In the genomic region with DNA sequence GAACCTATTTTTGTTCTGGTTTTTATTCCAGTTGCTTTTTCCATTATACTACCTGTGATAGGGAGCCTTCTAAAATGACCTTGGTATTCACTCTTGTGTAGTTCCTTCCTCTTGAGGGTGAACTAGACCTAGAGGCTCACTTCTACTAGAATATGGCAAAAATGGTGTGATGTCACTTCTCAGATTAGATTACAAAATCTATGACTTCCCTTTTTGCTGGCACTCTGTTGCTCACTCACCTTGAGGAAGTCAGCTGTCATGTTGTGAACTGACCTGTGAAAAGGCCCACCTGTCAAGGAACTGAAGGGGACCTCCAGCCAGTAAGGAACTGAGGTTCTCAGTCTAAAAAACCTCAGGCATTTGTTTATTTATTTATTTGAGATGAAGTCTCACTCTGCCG, we compare ENCODE assay signal across 25 cellular contexts. TPM values are rescaled to one million over a fixed set of nuclear protein-coding genes. Genes with fewer than 3 reads are reported as not detected.
DNase-seq lines count a peak whose midpoint lies in the region; ATAC-seq, FAIRE-seq and TF ChIP-seq lines count a peak whose summit lies in the region.
"Had no signal": no experiment of that assay in that cellular context is flagged by ENCODE, and none has a peak within 500 bp of the region (broad histone marks: within the 10 kb centered on the region; RNA-seq: fewer than 3 reads in every experiment).

No MANE protein-coding gene starts in this region.

- H3K79me2 ChIP-seq in K562 (ENCODE audit: control insufficient read depth, insufficient read depth, low read length), result peaks cover 56% of the 10 kb centered on the region

- H3K36me3 ChIP-seq in breast epithelium (no peaks in the 10 kb centered on the region), K562 (ENCODE audit: control insufficient read depth, insufficient read depth, low read length) (0 out of 3 replicates have a peak, but pooled peaks cover 2% of the 10 kb centered on the region)
- H3K36me3 ChIP-seq: SJCRH30 had no signal

- no peak for TF ChIP-seq EP300 in K562 (IDR thresholded peaks at IDR 0.05; ENCODE audit: low read length)

- H3K9me3 ChIP-seq in breast epithelium, result peaks cover 15 to 21% of the 10 kb centered on the region in 2 donors
- H3K9me3 ChIP-seq in K562 (replicated peaks; ENCODE audit: control insufficient read depth, insufficient read depth, low read depth, low read length), result peaks cover 10% of the 10 kb centered on the region

- POLR2A ChIA-PET in MCF 10A (lab: Yijun Ruan, JAX), result interaction anchor here (1.3 to 2.8 kb wide), 3 partner anchors 27 to 1326 kb away, joined by 4 to 12 read pairs (median 9); partner anchors contain the start of gene SLC25A21
- POLR2A ChIA-PET in K562 (lab: Yijun Ruan, JAX), result no interaction called here

- no peaks in the 10 kb centered on the region for H3K27me3 Mint-ChIP-seq in MCF 10A (ENCODE audit: insufficient read depth, unreplicated experiment)

- no peaks in the 10 kb centered on the region for H4K20me1 ChIP-seq in K562 (replicated peaks; ENCODE audit: control insufficient read depth, insufficient read depth, low read length)

- peaks cover 6% of the 10 kb centered on the region for H3K4me1 Mint-ChIP-seq in MCF 10A (ENCODE audit: insufficient read depth, unreplicated experiment)

- no peak for TF ChIP-seq POLR2A in breast epithelium (IDR thresholded peaks at IDR 0.05)
- no peak for TF ChIP-seq POLR2A in NB4 (IDR thresholded peaks at IDR 0.05; ENCODE audit: extremely low read depth, insufficient read length)
- TF ChIP-seq POLR2A in K562 (conservative IDR thresholded peaks at IDR 0.05), result no peak

- no peak overlapping the region for H3K4me3 Mint-ChIP-seq in MCF 10A (ENCODE audit: unreplicated experiment)
- H3K4me3 Mint-ChIP-seq: T-cell had no signal

- H3K9me1 ChIP-seq in K562 (ENCODE audit: control insufficient read depth, insufficient read depth, low read length), result no peaks in the 10 kb centered on the region

- WGBS in K562 (ENCODE audit: insufficient coverage, low coverage, missing lambda C conversion rate), result no CpG with 5 or more reads among the region's 1 CpG

- no peak for TF ChIP-seq RAD21 in K562 (CRISPR knock-in tag; conservative IDR thresholded peaks at IDR 0.05 in 1 of 2, IDR thresholded peaks at IDR 0.05 in 1 of 2)

- H3K27ac ChIP-seq in breast epithelium (no peak overlapping the region), K562 (ENCODE audit: extremely low read depth, low read depth, low read length) (no peak overlapping the region)
- H3K27ac ChIP-seq: KMS-11, SJCRH30 had no signal

- H3K27me3 ChIP-seq in breast epithelium (no peaks in the 10 kb centered on the region), K562 (ENCODE audit: control insufficient read depth in 2 of 2, insufficient read depth in 2 of 2, low read length in 2 of 2) (no peaks in the 10 kb centered on the region)
- H3K27me3 ChIP-seq: SJCRH30 had no signal

- H3K27ac Mint-ChIP-seq in MCF 10A (ENCODE audit: low read depth, unreplicated experiment), result peak overlapping the region; percentile 35
- H3K27ac Mint-ChIP-seq: T-cell had no signal

- intact Hi-C loops in MCF 10A (cut with micrococcal nuclease), result no loop called here
- intact Hi-C loops in breast epithelium (cut with DNase I; ENCODE audit: low total_unique reads), result no loop called here
- intact Hi-C loops in K562 (cut with micrococcal nuclease), result no loop called here

- H2AFZ ChIP-seq in K562 (ENCODE audit: low read depth, low read length), result no peak overlapping the region

- BruUV-seq in MCF 10A (replicated peaks; lab: Mats Ljungman, UMichigan) (no TSS peak), K562 (replicated peaks; lab: Mats Ljungman, UMichigan) (no TSS peak)

- no peak for ATAC-seq in K562
- ATAC-seq: Right ventricle myocardium inferior, SK-N-SH treated with all-trans-retinoic acid at 6 μM for 48 hours, T-cell had no signal

- H3K4me2 ChIP-seq in K562 (ENCODE audit: insufficient read depth, low read length), result no peak overlapping the region
- H3K4me2 ChIP-seq: KMS-11 had no signal

- H3K4me1 ChIP-seq in breast epithelium (no peaks in the 10 kb centered on the region), K562 (replicated peaks in 1 of 2; ENCODE audit: control insufficient read depth in 2 of 2, insufficient read depth in 2 of 2, low read length in 2 of 2) (peaks cover 0 to 6% of the 10 kb centered on the region in 2 experiments; a peak in 2 of 5 replicates)
- H3K4me1 ChIP-seq: SJCRH30 had no signal

- in situ Hi-C loops in K562 (cut with MboI), result no loop called here

- DNase-seq in MCF 10A (ENCODE audit: unreplicated experiment) (no peak), breast epithelium (ENCODE audit: low spot score in 2 of 2) (no peak), NB4 (ENCODE audit: low read depth) (peak; percentile 12), K562 (ENCODE audit: extremely low read depth in 1 of 4, low spot score in 3 of 4) (no peak), GM20000 (ENCODE audit: low spot score) (no peak), T-helper 2 cell (no peak)
- no peak for DNase-seq in activated CD4-positive, alpha-beta T cell treated with anti-CD3 and anti-CD28 coated beads for 4 hours
- DNase-seq: Calu3, DMS79 treated with DMSO at 0.1 percent for 48 hours, GF-D8, NCI-H1092, NCI-H1417 treated with DMSO at 0.1 percent for 48 hours, NCI-H1694 treated with DMSO at 0.1 percent for 48 hours, NCI-H2081, NCI-H2227 treated with DMSO at 0.1 percent for 48 hours, NCI-H69, SJCRH30, T-cell had no signal

- no peak for FAIRE-seq in K562 (lab: Jason Lieb, UNC)
- FAIRE-seq: GM12891, GM19239, H54 had no signal

- CTCF ChIA-PET in MCF 10A (lab: Yijun Ruan, JAX) (interaction anchor here (1.1 to 14.3 kb wide), 3 partner anchors 28 to 361 kb away, joined by 4 to 116 read pairs (median 5); no protein-coding TSS in a partner anchor), K562 (lab: Yijun Ruan, JAX; ENCODE audit: low intra/inter-chr PET ratio) (no interaction called here)

- TF ChIP-seq CTCF in MCF 10A (IDR thresholded peaks at IDR 0.05; ENCODE audit: unreplicated experiment), result no peak
- TF ChIP-seq CTCF in breast epithelium (IDR thresholded peaks at IDR 0.05), result no peak
- no peak for TF ChIP-seq CTCF in NB4 (IDR thresholded peaks at IDR 0.05; ENCODE audit: low read depth, low read length)
- no peak for TF ChIP-seq CTCF in K562 (IDR thresholded peaks at IDR 0.05 in 2 of 3, conservative IDR thresholded peaks at IDR 0.05 in 1 of 3; ENCODE audit: insufficient read depth in 2 of 3, low read depth in 1 of 3, low read length in 3 of 3)
- TF ChIP-seq CTCF in GM20000 (IDR thresholded peaks at IDR 0.05; ENCODE audit: extremely low read depth, missing control alignments), result no peak

- no peak overlapping the region for H3K4me3 ChIP-seq in breast epithelium
- no peak overlapping the region for H3K4me3 ChIP-seq in NB4 (ENCODE audit: low read depth, low read length)
- H3K4me3 ChIP-seq in K562, result no peak overlapping the region
- H3K4me3 ChIP-seq: SJCRH30 had no signal

- H3K9ac ChIP-seq in K562 (ENCODE audit: insufficient read depth in 1 of 2, low read depth in 2 of 2, low read length in 2 of 2), result no peak overlapping the region
- H3K9ac ChIP-seq: KMS-11 had no signal

- H3K36me3 Mint-ChIP-seq in MCF 10A (ENCODE audit: insufficient read depth, unreplicated experiment), result no peaks in the 10 kb centered on the region
- H3K36me3 Mint-ChIP-seq: T-cell had no signal

- no peaks in the 10 kb centered on the region for H3K9me3 Mint-ChIP-seq in MCF 10A (ENCODE audit: unreplicated experiment)

TF ChIP-seq in K562, 482 proteins besides CTCF, POLR2A, EP300 and RAD21:
- TF ChIP-seq ATF7 (IDR thresholded peaks at IDR 0.05) (peak; percentile 26; the same call in 1 of the 2 replicates), SPI1 (IDR thresholded peaks at IDR 0.05; ENCODE audit: borderline replicate concordance, low read depth, low read length) (peak; percentile 75), ZNF551 (CRISPR knock-in tag; IDR thresholded peaks at IDR 0.05) (no peak)

RNA-seq across cellular contexts. Expression of gene MIPOL1, which starts 5.7 kb away (rescaled TPM):
- total RNA-seq in MCF 10A (2022) (16.0 and 16.3 TPM in 2 replicates), breast epithelium (10 to 100 TPM; 12.2 to 48.8 (median 36.1) TPM), K562 (2014; rRNA removed) (8.2 and 9.8 TPM in 2 replicates), K562 (2014; rRNA removed; fragmentation: Illumina TruSeq; extraction: Trizol) (21.9 and 22.2 TPM in 2 replicates), K562 (2015; rRNA removed; fragmentation: Illumina TruSeq; extraction: Trizol) (16.8 and 21.1 TPM in 2 replicates), K562 (2021) (14.5 and 14.9 TPM in 2 replicates)
- total RNA-seq in K562 (2011; cell fraction: chromatin; rRNA removed; ENCODE audit: low replicate concordance), result 16.2 and 80.1 TPM in 2 replicates
- 8.0 and 9.2 TPM in 2 replicates for total RNA-seq in K562 (2011; cell fraction: nucleolus; rRNA removed)
- 15.2 and 29.5 TPM in 2 replicates for total RNA-seq in K562 (2011; cell fraction: nucleoplasm; rRNA removed)
- polyA plus RNA-seq in K562 (2011; rRNA removed) (7.1 and 10.1 TPM in 2 replicates), K562 (2014; fragmentation: Illumina TruSeq; extraction: Trizol) (11.4 and 12.4 TPM in 2 replicates), K562 (2014; fragmentation: Nextera tagmentation; extraction: Ambion mirVana) (1 to 10 TPM; 6.7 to 9.5 TPM), K562 (2014; rRNA removed) (14.7 and 15.2 TPM in 2 replicates)
- 0.95 and 1.4 TPM in 2 replicates for polyA plus RNA-seq in K562 (2011; cell fraction: cytosol; rRNA removed)
- 6.7 and 9.6 TPM in 2 replicates for polyA plus RNA-seq in K562 (2011; cell fraction: nucleus; rRNA removed)
- 5.5 and 9.7 TPM in 2 replicates for polyA plus RNA-seq in K562 (2012)
- 30.3 and 36.4 TPM in 2 replicates for polyA minus RNA-seq in K562 (2011; rRNA and poly(A)+ RNA removed)
- 7.3 and 7.9 TPM in 2 replicates for polyA minus RNA-seq in K562 (2011; cell fraction: cytosol; rRNA and poly(A)+ RNA removed)
- polyA minus RNA-seq in K562 (2011; cell fraction: nucleus; rRNA and poly(A)+ RNA removed), result 28.9 and 63.2 TPM in 2 replicates
- total RNA-seq: A172 had no signal

RNA-seq across cellular contexts. Expression of gene SLC25A21, which starts 31.0 kb away (rescaled TPM):
- total RNA-seq in MCF 10A (2022) (1.1 and 1.4 TPM in 2 replicates), breast epithelium (1 to 10 TPM in 2 of 3 donors, under 1 TPM in 1; 0.66 to 2.3 (median 1.6) TPM), K562 (2014; rRNA removed) (21.6 and 25.8 TPM in 2 replicates), K562 (2014; rRNA removed; fragmentation: Illumina TruSeq; extraction: Trizol) (40.8 and 44.8 TPM in 2 replicates), K562 (2015; rRNA removed; fragmentation: Illumina TruSeq; extraction: Trizol) (34.8 and 46.9 TPM in 2 replicates), K562 (2021) (25.1 and 28.7 TPM in 2 replicates)
- 13.3 and 20.2 TPM in 2 replicates for total RNA-seq in K562 (2011; cell fraction: chromatin; rRNA removed; ENCODE audit: low replicate concordance)
- 10.0 and 13.8 TPM in 2 replicates for total RNA-seq in K562 (2011; cell fraction: nucleolus; rRNA removed)
- total RNA-seq in K562 (2011; cell fraction: nucleoplasm; rRNA removed), result 19.4 and 20.5 TPM in 2 replicates
- polyA plus RNA-seq in K562 (2011; rRNA removed) (9.3 and 15.2 TPM in 2 replicates), K562 (2014; fragmentation: Illumina TruSeq; extraction: Trizol) (20.1 and 21.5 TPM in 2 replicates), K562 (2014; fragmentation: Nextera tagmentation; extraction: Ambion mirVana) (10 to 100 TPM; 44.6 to 46.7 TPM), K562 (2014; rRNA removed) (15.7 and 17.7 TPM in 2 replicates)
- polyA plus RNA-seq in K562 (2011; cell fraction: cytosol; rRNA removed), result 4.5 and 5.1 TPM in 2 replicates
- 4.8 and 6.0 TPM in 2 replicates for polyA plus RNA-seq in K562 (2011; cell fraction: nucleus; rRNA removed)
- 20.9 and 25.7 TPM in 2 replicates for polyA plus RNA-seq in K562 (2012)
- polyA minus RNA-seq in K562 (2011; rRNA and poly(A)+ RNA removed), result 16.4 and 16.5 TPM in 2 replicates
- 9.4 and 12.5 TPM in 2 replicates for polyA minus RNA-seq in K562 (2011; cell fraction: cytosol; rRNA and poly(A)+ RNA removed)
- polyA minus RNA-seq in K562 (2011; cell fraction: nucleus; rRNA and poly(A)+ RNA removed), result 11.3 and 17.9 TPM in 2 replicates
- total RNA-seq: T-cell had no signal
